Comparison of ENCODE assay signal across 15 cellular contexts in the genomic region with DNA sequence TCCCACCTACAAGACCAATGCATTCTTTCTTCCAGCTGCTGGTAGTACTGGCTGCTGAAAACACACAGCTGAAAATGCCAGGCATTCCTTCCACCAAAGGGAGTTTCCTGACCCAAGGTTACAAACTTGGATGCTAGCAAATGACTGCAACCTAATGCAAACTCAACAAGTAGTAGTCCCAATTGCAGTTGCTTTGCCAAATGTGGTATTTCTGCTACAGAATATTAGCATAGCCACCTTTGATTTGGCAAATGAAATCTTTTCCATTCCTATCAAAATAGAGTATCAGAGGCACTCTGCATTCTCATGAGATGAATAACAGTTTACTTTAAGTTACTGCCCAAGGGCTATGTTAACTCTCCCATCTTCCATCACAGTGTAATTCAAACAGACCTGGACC.
DNase-seq lines count a peak whose midpoint lies in the region; ATAC-seq, FAIRE-seq and TF ChIP-seq lines count a peak whose summit lies in the region.
"Had no signal": no experiment of that assay in that cellular context is flagged by ENCODE, and none has a peak within 500 bp of the region (broad histone marks: within the 10 kb centered on the region; RNA-seq: fewer than 3 reads in every experiment).

No MANE protein-coding gene starts in this region.

- no peaks in the 10 kb centered on the region for H3K36me3 Mint-ChIP-seq in endodermal cell (ENCODE audit: low read depth)
- H3K36me3 Mint-ChIP-seq in natural killer cell treated with Interleukin-12 subunit alpha and Interleukin-12 subunit beta and Interleukin-15 and Interleukin-18, amount 100 ng/mL, for 72 hours = no peaks in the 10 kb centered on the region
- H3K36me3 Mint-ChIP-seq: activated CD8-positive, alpha-beta memory T cell treated with anti-CD3 and anti-CD28 coated beads, Interleukin-2, amount 10 ng/mL, durations not matched to agents 7 days and 5 days had no signal

- TF ChIP-seq CTCF in endodermal cell (conservative IDR thresholded peaks at IDR 0.05) = no peak

- H3K9me3 ChIP-seq in NT2/D1 (ENCODE audit: insufficient read depth, low read length) (no peaks in the 10 kb centered on the region), endodermal cell (ENCODE audit: control insufficient read depth, low read length) (no peaks in the 10 kb centered on the region)
- H3K9me3 ChIP-seq: breast epithelium had no signal

- no peak overlapping the region for H3K4me3 Mint-ChIP-seq in endodermal cell
- H3K4me3 Mint-ChIP-seq in natural killer cell treated with Interleukin-12 subunit alpha and Interleukin-12 subunit beta and Interleukin-15 and Interleukin-18, amount 100 ng/mL, for 72 hours = no peak overlapping the region
- H3K4me3 Mint-ChIP-seq: activated B cell treated with CpG ODN at 0.5 μM for 24 hours; activated CD8-positive, alpha-beta memory T cell treated with anti-CD3 and anti-CD28 coated beads, Interleukin-2, amount 10 ng/mL, durations not matched to agents 7 days and 5 days had no signal

- H3K4me1 Mint-ChIP-seq in endodermal cell = no peaks in the 10 kb centered on the region
- H3K4me1 Mint-ChIP-seq in natural killer cell treated with Interleukin-12 subunit alpha and Interleukin-12 subunit beta and Interleukin-15 and Interleukin-18, amount 100 ng/mL, for 72 hours (ENCODE audit: low read depth in 2 of 2) = no peaks in the 10 kb centered on the region
- H3K4me1 Mint-ChIP-seq: activated B cell treated with CpG ODN at 0.5 μM for 24 hours; activated CD8-positive, alpha-beta memory T cell treated with anti-CD3 and anti-CD28 coated beads, Interleukin-2, amount 10 ng/mL, durations not matched to agents 7 days and 5 days had no signal

- no peak for ATAC-seq in GM19467 (IDR thresholded peaks at IDR 0.05; ENCODE audit: unreplicated experiment)
- no peak for ATAC-seq in natural killer cell treated with Interleukin-12 subunit alpha and Interleukin-12 subunit beta and Interleukin-15 and Interleukin-18, amount 100 ng/mL, for 72 hours
- ATAC-seq: activated CD8-positive, alpha-beta memory T cell treated with anti-CD3 and anti-CD28 coated beads, Interleukin-2, amount 10 ng/mL, durations not matched to agents 7 days and 5 days; stimulated activated naive CD8-positive, alpha-beta T cell treated with anti-CD3 and anti-CD28 coated beads, Interleukin-15, Interleukin-2, amounts not matched to agents 100 U/mL and 50 U/mL, for 24 hours had no signal

- no peaks in the 10 kb centered on the region for H3K4me1 ChIP-seq in NT2/D1 (ENCODE audit: insufficient read depth, insufficient read length)
- no peaks in the 10 kb centered on the region for H3K4me1 ChIP-seq in endodermal cell (ENCODE audit: control insufficient read depth, insufficient read depth, low read length)
- H3K4me1 ChIP-seq: breast epithelium had no signal

- H3K4me3 ChIP-seq in NT2/D1 (ENCODE audit: insufficient read length, low read depth) (no peak overlapping the region), endodermal cell (ENCODE audit: low read length) (no peak overlapping the region)
- H3K4me3 ChIP-seq: breast epithelium had no signal

- no peaks in the 10 kb centered on the region for H3K36me3 ChIP-seq in NT2/D1 (ENCODE audit: insufficient read depth, insufficient read length, low read length)
- no peaks in the 10 kb centered on the region for H3K36me3 ChIP-seq in endodermal cell (ENCODE audit: control insufficient read depth, insufficient read depth, low read length)
- H3K36me3 ChIP-seq: breast epithelium had no signal

- H3K9ac ChIP-seq in NT2/D1 (ENCODE audit: insufficient read length, low read depth) = no peak overlapping the region
- no peak overlapping the region for H3K9ac ChIP-seq in endodermal cell (ENCODE audit: extremely low read depth, low read length, poor library complexity, severe bottlenecking)

- no peak for FAIRE-seq in urothelium cell line (lab: Jason Lieb, UNC)

- DNase-seq in Caki2 (ENCODE audit: low read depth) = peak; percentile 74
- peak; percentile 39 for DNase-seq in NT2/D1 (ENCODE audit: low read depth, low spot score)
- DNase-seq in endodermal cell = peak; percentile 58
- DNase-seq in kidney glomerular epithelial cell (lab: John Stamatoyannopoulos, UW) = peak; percentile 16
- DNase-seq in inferior parietal cortex (ENCODE audit: extremely low spot score) = no peak
- no peak for DNase-seq in natural killer cell treated with Interleukin-12 subunit alpha and Interleukin-12 subunit beta and Interleukin-15 and Interleukin-18, amount 100 ng/mL, for 72 hours (ENCODE audit: low spot score)
- DNase-seq in urothelium cell line (ENCODE audit: low spot score) = no peak
- DNase-seq: activated B cell treated with CpG ODN at 0.5 μM for 24 hours; activated CD8-positive, alpha-beta memory T cell treated with anti-CD3 and anti-CD28 coated beads, Interleukin-2, amount 10 ng/mL, durations not matched to agents 7 days and 5 days; activated gamma-delta T cell; NCI-H2227 treated with DMSO at 0.1 percent for 48 hours; occipital lobe; stimulated activated naive CD8-positive, alpha-beta T cell treated with anti-CD3 and anti-CD28 coated beads, Interleukin-15, Interleukin-2, amounts not matched to agents 100 U/mL and 50 U/mL, for 24 hours had no signal

- H3K27me3 ChIP-seq in NT2/D1 (ENCODE audit: insufficient read depth, insufficient read length) = no peaks in the 10 kb centered on the region
- H3K27me3 ChIP-seq in endodermal cell (ENCODE audit: control insufficient read depth, insufficient read depth, low read length, poor library complexity, severe bottlenecking) = no peaks in the 10 kb centered on the region
- H3K27me3 ChIP-seq: breast epithelium had no signal

- H3K9me3 Mint-ChIP-seq in endodermal cell = no peaks in the 10 kb centered on the region
- H3K9me3 Mint-ChIP-seq in natural killer cell treated with Interleukin-12 subunit alpha and Interleukin-12 subunit beta and Interleukin-15 and Interleukin-18, amount 100 ng/mL, for 72 hours = peaks cover 13% of the 10 kb centered on the region
- H3K9me3 Mint-ChIP-seq: activated B cell treated with CpG ODN at 0.5 μM for 24 hours had no signal

- in situ Hi-C loops in Caki2 (cut with HindIII; ENCODE audit: low pct_unique_long_range_greater_than_20kb, low sequenced_read_pairs) = no loop called here

- no peaks in the 10 kb centered on the region for H3K27me3 Mint-ChIP-seq in endodermal cell (ENCODE audit: insufficient read depth)
- no peaks in the 10 kb centered on the region for H3K27me3 Mint-ChIP-seq in natural killer cell treated with Interleukin-12 subunit alpha and Interleukin-12 subunit beta and Interleukin-15 and Interleukin-18, amount 100 ng/mL, for 72 hours
- H3K27me3 Mint-ChIP-seq: activated B cell treated with CpG ODN at 0.5 μM for 24 hours; activated CD8-positive, alpha-beta memory T cell treated with anti-CD3 and anti-CD28 coated beads, Interleukin-2, amount 10 ng/mL, durations not matched to agents 7 days and 5 days had no signal

- no peak overlapping the region for H3K27ac ChIP-seq in endodermal cell (ENCODE audit: low read depth, low read length)
- H3K27ac ChIP-seq: breast epithelium had no signal

- no peak overlapping the region for H3K27ac Mint-ChIP-seq in endodermal cell
- H3K27ac Mint-ChIP-seq in natural killer cell treated with Interleukin-12 subunit alpha and Interleukin-12 subunit beta and Interleukin-15 and Interleukin-18, amount 100 ng/mL, for 72 hours = no peak overlapping the region
- H3K27ac Mint-ChIP-seq: activated B cell treated with CpG ODN at 0.5 μM for 24 hours; activated CD8-positive, alpha-beta memory T cell treated with anti-CD3 and anti-CD28 coated beads, Interleukin-2, amount 10 ng/mL, durations not matched to agents 7 days and 5 days had no signal

Comparison
In these comparisons a context has a peak if more than half of its experiments do, and no peak if none do; other contexts are left out.
1. DNase-seq: peak in Caki2 (single experiment), NT2/D1 (single experiment), endodermal cell (single experiment) and kidney glomerular epithelial cell (single experiment); none in inferior parietal cortex (single experiment), natural killer cell treated with Interleukin-12 subunit alpha and Interleukin-12 subunit beta and Interleukin-15 and Interleukin-18, amount 100 ng/mL, for 72 hours (single experiment) and urothelium cell line (single experiment).